ENCODE assay signal across 20 cellular contexts in genomic region chr7:22190736-22191135, GRCh38.
"Had no signal": no experiment of that assay in that cellular context is flagged by ENCODE, and none has a peak within 500 bp of the region (broad histone marks: within the 10 kb centered on the region; RNA-seq: fewer than 3 reads in every experiment).

No MANE protein-coding gene starts in this region.

- H3K27me3 ChIP-seq: gastrocnemius medialis, tibial nerve had no signal

- DNase-seq: activated B cell treated with CpG ODN at 0.5 μM for 24 hours; activated CD4-positive, alpha-beta T cell treated with anti-CD3 and anti-CD28 coated beads, Interleukin-2, amount 10 ng/mL, durations not matched to agents 24 days and 14 days; activated CD8-positive, alpha-beta T cell treated with anti-CD3 and anti-CD28 coated beads for 36 hours; activated naive CD4-positive, alpha-beta T cell; activated naive CD8-positive, alpha-beta T cell treated with anti-CD3 and anti-CD28 coated beads for 36 hours; activated T-cell treated with anti-CD3 and anti-CD28 coated beads, Interleukin-2, amount 50 U/mL, for 1 hour; amniotic stem cell; central memory CD4-positive, alpha-beta T cell; gastrocnemius medialis; heart right ventricle; kidney glomerular epithelial cell; left ventricle myocardium superior; right cardiac atrium; stimulated activated CD4-positive, alpha-beta T cell treated with anti-CD3 and anti-CD28 coated beads, Interleukin-2, amount 100 ng/mL, for 24 hours; stimulated activated naive CD4-positive, alpha-beta T cell treated with Interleukin-2 at 50 U/mL for 16 hours had no signal

- FAIRE-seq: endometrium, TTC549 had no signal

- H3K27ac ChIP-seq: coronary artery, gastrocnemius medialis, heart right ventricle, prostate gland had no signal
